8 cellular contexts compared by ENCODE assay signal in genomic region chr1:239308701-239309333, GRCh38.
DNase-seq lines count a peak whose midpoint lies in the region; ATAC-seq, FAIRE-seq and TF ChIP-seq lines count a peak whose summit lies in the region.

No MANE protein-coding gene starts in this region.

- no peak overlapping the region for H3K9ac ChIP-seq in colonic mucosa (ENCODE audit: low read depth in 2 of 2, low read length in 2 of 2)

- H3K4me3 ChIP-seq in HAP-1 (no peak overlapping the region), Peyer's patch (no peak overlapping the region), colonic mucosa (no peak overlapping the region), small intestine (ENCODE audit: low read depth in 1 of 2, low read length in 2 of 2) (no peak overlapping the region)

- H3K4me1 ChIP-seq in HAP-1 (no peaks in the 10 kb centered on the region; the same call in 1 of the 2 replicates), Peyer's patch (no peaks in the 10 kb centered on the region), colonic mucosa (no peaks in the 10 kb centered on the region), small intestine (ENCODE audit: control insufficient read depth in 2 of 2, insufficient read depth in 1 of 2, low read depth in 1 of 2, low read length in 1 of 2) (no peaks in the 10 kb centered on the region)

- H3K36me3 ChIP-seq in HAP-1 (replicated peaks) (no peaks in the 10 kb centered on the region), Peyer's patch (no peaks in the 10 kb centered on the region), colonic mucosa (no peaks in the 10 kb centered on the region), small intestine (ENCODE audit: control insufficient read depth in 2 of 2, insufficient read depth in 2 of 2, low read length in 2 of 2) (no peaks in the 10 kb centered on the region)

- H3K27ac ChIP-seq in Peyer's patch (no peak overlapping the region), colonic mucosa (no peak overlapping the region), small intestine (ENCODE audit: low read depth in 1 of 2, low read length in 1 of 2) (no peak overlapping the region)

- H3K9me3 ChIP-seq in HAP-1 = no peaks in the 10 kb centered on the region
- no peaks in the 10 kb centered on the region for H3K9me3 ChIP-seq in Peyer's patch
- H3K9me3 ChIP-seq in colonic mucosa = no peaks in the 10 kb centered on the region
- H3K9me3 ChIP-seq in small intestine (ENCODE audit: control insufficient read depth, low read depth) = no peaks in the 10 kb centered on the region

- in situ Hi-C loops in HAP-1 (cut with MboI; ENCODE audit: low sequenced_read_pairs) = no loop called here

- DNase-seq in D721Med (ENCODE audit: insufficient read length, low spot score) (no peak), HAP-1 (ENCODE audit: low spot score in 2 of 2) (peak; percentile 38 to 74), Peyer's patch (peak in 2 of 3 donors; percentile 56 to 66), colonic mucosa (peak; percentile 66), small intestine (peak; percentile 59), HTR-8/SVneo (ENCODE audit: insufficient read length, low spot score) (no peak)

- WGBS in small intestine, 3 donors = 26 to 36% (median 30%) methylated on average over 6 of the region's 6 CpGs

- peak; percentile 24 for TF ChIP-seq CTCF in D721Med (IDR thresholded peaks at IDR 0.05; ENCODE audit: insufficient read depth, missing control alignments)
- peak in 4 of 6 experiments; percentile 35 to 56 (median 43) for TF ChIP-seq CTCF in Peyer's patch (IDR thresholded peaks at IDR 0.05)
- peak; percentile 67 for TF ChIP-seq CTCF in colonic mucosa (IDR thresholded peaks at IDR 0.05)

- no peak for FAIRE-seq in D721Med (lab: Jason Lieb, UNC)
- no peak for FAIRE-seq in small intestine (lab: Jason Lieb, UNC)
- no peak for FAIRE-seq in HTR-8/SVneo (lab: Jason Lieb, UNC)

- TF ChIP-seq POLR2A in Peyer's patch (IDR thresholded peaks at IDR 0.05) = no peak

- intact Hi-C loops in colonic mucosa (cut with DNase I) = no loop called here

- ATAC-seq in GM19035 (IDR thresholded peaks at IDR 0.05; ENCODE audit: unreplicated experiment) (no peak), GM18502 (IDR thresholded peaks at IDR 0.05; ENCODE audit: poor library complexity, unreplicated experiment) (no peak)

- H3K27me3 ChIP-seq in HAP-1 (ENCODE audit: low read depth) (no peaks in the 10 kb centered on the region), Peyer's patch (no peaks in the 10 kb centered on the region), colonic mucosa (no peaks in the 10 kb centered on the region), small intestine (ENCODE audit: control insufficient read depth in 2 of 2, insufficient read depth in 2 of 2, low read length in 2 of 2) (no peaks in the 10 kb centered on the region)

Comparison
In these comparisons a context has a peak if more than half of its experiments do, and no peak if none do; other contexts are left out.
1. DNase-seq: peak in HAP-1 (2 of 2), Peyer's patch (2 of 3), colonic mucosa (single experiment) and small intestine (single experiment); none in D721Med (single experiment) and HTR-8/SVneo (single experiment).
2. Peak in every context shown above with its lines, with median percentiles within 50 percentile points of each other: CTCF ChIP-seq.